1 cellular context compared by ENCODE assay signal in genomic region chr6:27791182-27791939, GRCh38.
A peak's percentile ranks its signal among the peaks of the same experiment; 100 is the strongest.
TF ChIP-seq lines count a peak whose summit lies in the region.

No MANE protein-coding gene starts in this region.

TF ChIP-seq in HepG2, 621 proteins besides CTCF, POLR2A, EP300 and RAD21 (continued from another document and continues in another):
- TF ChIP-seq, protein P1, sequence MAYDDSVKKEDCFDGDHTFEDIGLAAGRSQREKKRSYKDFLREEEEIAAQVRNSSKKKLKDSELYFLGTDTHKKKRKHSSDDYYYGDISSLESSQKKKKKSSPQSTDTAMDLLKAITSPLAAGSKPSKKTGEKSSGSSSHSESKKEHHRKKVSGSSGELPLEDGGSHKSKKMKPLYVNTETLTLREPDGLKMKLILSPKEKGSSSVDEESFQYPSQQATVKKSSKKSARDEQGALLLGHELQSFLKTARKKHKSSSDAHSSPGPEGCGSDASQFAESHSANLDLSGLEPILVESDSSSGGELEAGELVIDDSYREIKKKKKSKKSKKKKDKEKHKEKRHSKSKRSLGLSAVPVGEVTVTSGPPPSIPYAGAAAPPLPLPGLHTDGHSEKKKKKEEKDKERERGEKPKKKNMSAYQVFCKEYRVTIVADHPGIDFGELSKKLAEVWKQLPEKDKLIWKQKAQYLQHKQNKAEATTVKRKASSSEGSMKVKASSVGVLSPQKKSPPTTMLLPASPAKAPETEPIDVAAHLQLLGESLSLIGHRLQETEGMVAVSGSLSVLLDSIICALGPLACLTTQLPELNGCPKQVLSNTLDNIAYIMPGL (CRISPR knock-in tag; IDR thresholded peaks at IDR 0.05; ENCODE audit: borderline replicate concordance in 1 of 2, low read depth in 1 of 2): peak; percentile 49 to 97
- peak; percentile 57; the same call in 1 of the 2 replicates for TF ChIP-seq KAT8 (CRISPR knock-in tag; IDR thresholded peaks at IDR 0.05)
- TF ChIP-seq ZBTB20 (CRISPR knock-in tag; IDR thresholded peaks at IDR 0.05; ENCODE audit: borderline replicate concordance, low read depth): no peak
- no peak for TF ChIP-seq SMAD1 (CRISPR knock-in tag; IDR thresholded peaks at IDR 0.05; ENCODE audit: borderline replicate concordance, low read depth)
- TF ChIP-seq ZNF468 (CRISPR knock-in tag; IDR thresholded peaks at IDR 0.05): no peak
- TF ChIP-seq ZNF563 (CRISPR knock-in tag; IDR thresholded peaks at IDR 0.05): no peak
- TF ChIP-seq ZNF510 (CRISPR knock-in tag; IDR thresholded peaks at IDR 0.05; ENCODE audit: low read depth): peak; percentile 10; the same call in 1 of the 2 replicates
- TF ChIP-seq, protein P2, sequence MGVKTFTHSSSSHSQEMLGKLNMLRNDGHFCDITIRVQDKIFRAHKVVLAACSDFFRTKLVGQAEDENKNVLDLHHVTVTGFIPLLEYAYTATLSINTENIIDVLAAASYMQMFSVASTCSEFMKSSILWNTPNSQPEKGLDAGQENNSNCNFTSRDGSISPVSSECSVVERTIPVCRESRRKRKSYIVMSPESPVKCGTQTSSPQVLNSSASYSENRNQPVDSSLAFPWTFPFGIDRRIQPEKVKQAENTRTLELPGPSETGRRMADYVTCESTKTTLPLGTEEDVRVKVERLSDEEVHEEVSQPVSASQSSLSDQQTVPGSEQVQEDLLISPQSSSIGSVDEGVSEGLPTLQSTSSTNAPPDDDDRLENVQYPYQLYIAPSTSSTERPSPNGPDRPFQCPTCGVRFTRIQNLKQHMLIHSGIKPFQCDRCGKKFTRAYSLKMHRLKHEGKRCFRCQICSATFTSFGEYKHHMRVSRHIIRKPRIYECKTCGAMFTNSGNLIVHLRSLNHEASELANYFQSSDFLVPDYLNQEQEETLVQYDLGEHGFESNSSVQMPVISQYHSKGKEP (CRISPR knock-in tag; IDR thresholded peaks at IDR 0.05): no peak
- TF ChIP-seq ZNF24 (IDR thresholded peaks at IDR 0.05): peak; percentile 96
- no peak for TF ChIP-seq ZNF788 (CRISPR knock-in tag; IDR thresholded peaks at IDR 0.05; ENCODE audit: borderline replicate concordance)
- no peak for TF ChIP-seq RFXANK (CRISPR knock-in tag; IDR thresholded peaks at IDR 0.05)
- TF ChIP-seq USF2 (IDR thresholded peaks at IDR 0.05; ENCODE audit: low read depth, low read length): no peak
- no peak for TF ChIP-seq USF2 (CRISPR knock-in tag; IDR thresholded peaks at IDR 0.05; ENCODE audit: borderline replicate concordance)
- TF ChIP-seq NCOR1 (IDR thresholded peaks at IDR 0.05; ENCODE audit: borderline replicate concordance, low read length): no peak; the same call in 1 of the 2 replicates
- peak; percentile 68 for TF ChIP-seq HNF4A (CRISPR knock-in tag; IDR thresholded peaks at IDR 0.05)
- 0 out of 2 replicates have a peak, but pooled peaks have one; percentile 15 for TF ChIP-seq PAXIP1 (CRISPR knock-in tag; conservative IDR thresholded peaks at IDR 0.05)
- no peak for TF ChIP-seq MLLT10 (CRISPR knock-in tag; IDR thresholded peaks at IDR 0.05)
- 0 out of 2 replicates have a peak, but pooled peaks have one; percentile 10 for TF ChIP-seq BCL6 (CRISPR knock-in tag; IDR thresholded peaks at IDR 0.05)
- TF ChIP-seq ETV5 (CRISPR knock-in tag; IDR thresholded peaks at IDR 0.05; ENCODE audit: borderline replicate concordance): no peak
- TF ChIP-seq EZH2 (conservative IDR thresholded peaks at IDR 0.05; ENCODE audit: low read depth, low read length): no peak
- no peak for TF ChIP-seq ZBTB3 (CRISPR knock-in tag; IDR thresholded peaks at IDR 0.05; ENCODE audit: borderline replicate concordance, low read depth)
- TF ChIP-seq ZNF644 (CRISPR knock-in tag; IDR thresholded peaks at IDR 0.05; ENCODE audit: low read depth): peak; percentile 43; the same call in 1 of the 2 replicates
- TF ChIP-seq ATF4 (CRISPR knock-in tag; IDR thresholded peaks at IDR 0.05): no peak; a peak in 1 of 4 replicates
- TF ChIP-seq ZNF350 (CRISPR knock-in tag; IDR thresholded peaks at IDR 0.05; ENCODE audit: borderline replicate concordance, low read depth): no peak
- peak; percentile 34; the same call in 1 of the 2 replicates for TF ChIP-seq HDAC1 (CRISPR knock-in tag; IDR thresholded peaks at IDR 0.05)
- TF ChIP-seq SNAPC4 (CRISPR knock-in tag; IDR thresholded peaks at IDR 0.05): no peak
- TF ChIP-seq, protein P3, sequence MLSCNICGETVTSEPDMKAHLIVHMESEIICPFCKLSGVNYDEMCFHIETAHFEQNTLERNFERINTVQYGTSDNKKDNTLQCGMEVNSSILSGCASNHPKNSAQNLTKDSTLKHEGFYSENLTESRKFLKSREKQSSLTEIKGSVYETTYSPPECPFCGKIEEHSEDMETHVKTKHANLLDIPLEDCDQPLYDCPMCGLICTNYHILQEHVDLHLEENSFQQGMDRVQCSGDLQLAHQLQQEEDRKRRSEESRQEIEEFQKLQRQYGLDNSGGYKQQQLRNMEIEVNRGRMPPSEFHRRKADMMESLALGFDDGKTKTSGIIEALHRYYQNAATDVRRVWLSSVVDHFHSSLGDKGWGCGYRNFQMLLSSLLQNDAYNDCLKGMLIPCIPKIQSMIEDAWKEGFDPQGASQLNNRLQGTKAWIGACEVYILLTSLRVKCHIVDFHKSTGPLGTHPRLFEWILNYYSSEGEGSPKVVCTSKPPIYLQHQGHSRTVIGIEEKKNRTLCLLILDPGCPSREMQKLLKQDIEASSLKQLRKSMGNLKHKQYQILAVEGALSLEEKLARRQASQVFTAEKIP (CRISPR knock-in tag; IDR thresholded peaks at IDR 0.05; ENCODE audit: borderline replicate concordance): no peak
- no peak for TF ChIP-seq ZNF672 (CRISPR knock-in tag; IDR thresholded peaks at IDR 0.05)
- peak; percentile 68 for TF ChIP-seq GATAD2A (CRISPR knock-in tag; IDR thresholded peaks at IDR 0.05)
- no peak for TF ChIP-seq SRY (CRISPR knock-in tag; IDR thresholded peaks at IDR 0.05)
- TF ChIP-seq IKZF4 (CRISPR knock-in tag; IDR thresholded peaks at IDR 0.05; ENCODE audit: borderline replicate concordance, low read depth, not compliant biosample characterization): no peak
- TF ChIP-seq ZIK1 (CRISPR knock-in tag; IDR thresholded peaks at IDR 0.05; ENCODE audit: borderline replicate concordance, low read depth): no peak
- TF ChIP-seq ZMYM4 (CRISPR knock-in tag; IDR thresholded peaks at IDR 0.05): peak; percentile 25; the same call in 1 of the 2 replicates
- TF ChIP-seq ZNF530 (CRISPR knock-in tag; IDR thresholded peaks at IDR 0.05; ENCODE audit: low read depth): no peak
- no peak for TF ChIP-seq GLI4 (CRISPR knock-in tag; IDR thresholded peaks at IDR 0.05; ENCODE audit: borderline replicate concordance)
- no peak for TF ChIP-seq STAG1 (CRISPR knock-in tag; IDR thresholded peaks at IDR 0.05)
- TF ChIP-seq TBX2 (CRISPR knock-in tag; IDR thresholded peaks at IDR 0.05; ENCODE audit: borderline replicate concordance): peak; percentile 20; the same call in 1 of the 2 replicates
- TF ChIP-seq MXD4 (CRISPR knock-in tag; IDR thresholded peaks at IDR 0.05): 0 out of 2 replicates have a peak, but pooled peaks have one; percentile 2
- TF ChIP-seq CHD2 (IDR thresholded peaks at IDR 0.05; ENCODE audit: low read depth, low read length): no peak
- no peak for TF ChIP-seq NPAS2 (CRISPR knock-in tag; IDR thresholded peaks at IDR 0.05; ENCODE audit: borderline replicate concordance)
- TF ChIP-seq ZNF670 (CRISPR knock-in tag; IDR thresholded peaks at IDR 0.05; ENCODE audit: borderline replicate concordance): no peak; the same call in 1 of the 2 replicates
- no peak for TF ChIP-seq CREBL2 (CRISPR knock-in tag; IDR thresholded peaks at IDR 0.05; ENCODE audit: borderline replicate concordance)
